In genomic region chr4:75505630-75506029, GRCh38 we compare ENCODE assay signal across 29 cellular contexts. TPM values are rescaled to one million over a fixed set of nuclear protein-coding genes. Genes with fewer than 3 reads are reported as not detected.
"Had no signal": no experiment of that assay in that cellular context is flagged by ENCODE, and none has a peak within 500 bp of the region (broad histone marks: within the 10 kb centered on the region; RNA-seq: fewer than 3 reads in every experiment).

No MANE protein-coding gene starts in this region.

- H3K4me1 ChIP-seq: breast epithelium, prostate gland had no signal

- H3K27ac Mint-ChIP-seq: activated CD4-positive, alpha-beta T cell treated with anti-CD3 and anti-CD28 coated beads for 36 hours; activated naive CD4-positive, alpha-beta T cell treated with anti-CD3 and anti-CD28 coated beads, Interleukin-2, amount 10 ng/mL, durations not matched to agents 7 days and 5 days; type B pancreatic cell had no signal

- H3K4me3 Mint-ChIP-seq: activated CD4-positive, alpha-beta T cell treated with anti-CD3 and anti-CD28 coated beads for 36 hours; activated naive CD4-positive, alpha-beta T cell treated with anti-CD3 and anti-CD28 coated beads, Interleukin-2, amount 10 ng/mL, durations not matched to agents 7 days and 5 days; central memory CD8-positive, alpha-beta T cell; dendritic cell treated with granulocyte-macrophage colony-stimulating factor and Interleukin-4, amounts not matched to agents 40 ng/mL and 50 ng/mL, for 4 days; type B pancreatic cell had no signal

- H3K9me3 Mint-ChIP-seq: activated naive CD4-positive, alpha-beta T cell treated with anti-CD3 and anti-CD28 coated beads, Interleukin-2, amount 10 ng/mL, durations not matched to agents 7 days and 5 days; central memory CD8-positive, alpha-beta T cell; type B pancreatic cell had no signal

- H3K27me3 ChIP-seq: breast epithelium, esophagus squamous epithelium, heart right ventricle, ovary, vagina had no signal

- H3K9me3 ChIP-seq: breast epithelium, esophagus squamous epithelium, heart right ventricle, left ventricle myocardium inferior, ovary, prostate gland, thoracic aorta, vagina had no signal

- DNase-seq: activated CD4-positive, alpha-beta T cell treated with anti-CD3 and anti-CD28 coated beads for 36 hours; activated CD4-positive, CD25-positive, alpha-beta regulatory T cell; activated CD8-positive, alpha-beta memory T cell treated with anti-CD3 and anti-CD28 coated beads for 24 hours; activated gamma-delta T cell; activated naive CD4-positive, alpha-beta T cell treated with anti-CD3 and anti-CD28 coated beads, Interleukin-2, amount 10 ng/mL, durations not matched to agents 7 days and 5 days; esophagus squamous epithelium; foreskin melanocyte; heart right ventricle; kidney glomerular epithelial cell; left ventricle myocardium inferior; mesendoderm; ovary; retina; stimulated activated CD4-positive, alpha-beta T cell treated with anti-CD3 and anti-CD28 coated beads, Interleukin-4, amount 100 ng/mL, for 4 hours; stimulated activated CD8-positive, alpha-beta memory T cell treated with anti-CD3 and anti-CD28 coated beads, Interleukin-4, amount 100 ng/mL, for 48 hours; stimulated activated naive CD4-positive, alpha-beta T cell treated with Interleukin-2 at 50 U/mL for 16 hours had no signal

- H3K27ac ChIP-seq: breast epithelium, epithelial cell of prostate, esophagus squamous epithelium, heart right ventricle, left ventricle myocardium inferior, ovary, prostate gland, skin epidermis, thoracic aorta, vagina had no signal

- ATAC-seq: activated CD4-positive, alpha-beta T cell treated with anti-CD3 and anti-CD28 coated beads for 36 hours; heart right ventricle; sciatic nerve had no signal

- H3K4me3 ChIP-seq: breast epithelium, esophagus squamous epithelium, heart right ventricle, left ventricle myocardium inferior, lung, ovary, prostate gland, skin epidermis, thoracic aorta, vagina had no signal

- H3K36me3 ChIP-seq: breast epithelium, ovary, prostate gland had no signal

- H3K27me3 Mint-ChIP-seq: activated CD4-positive, alpha-beta T cell treated with anti-CD3 and anti-CD28 coated beads for 36 hours; activated naive CD4-positive, alpha-beta T cell treated with anti-CD3 and anti-CD28 coated beads, Interleukin-2, amount 10 ng/mL, durations not matched to agents 7 days and 5 days; central memory CD8-positive, alpha-beta T cell; dendritic cell treated with granulocyte-macrophage colony-stimulating factor and Interleukin-4, amounts not matched to agents 40 ng/mL and 50 ng/mL, for 4 days; type B pancreatic cell had no signal

RNA-seq across cellular contexts. Expression of gene ODAPH, which starts 50.2 kb away (rescaled TPM):
- total RNA-seq: activated CD4-positive, alpha-beta T cell treated with anti-CD3 and anti-CD28 coated beads for 36 hours; breast epithelium; glomerular endothelial cell; heart right ventricle; left ventricle myocardium inferior; lung; mucosa of gallbladder; ovary; prostate gland; sciatic nerve; thoracic aorta; vagina had no signal
- polyA plus RNA-seq: ovary had no signal
